In the genomic region with DNA sequence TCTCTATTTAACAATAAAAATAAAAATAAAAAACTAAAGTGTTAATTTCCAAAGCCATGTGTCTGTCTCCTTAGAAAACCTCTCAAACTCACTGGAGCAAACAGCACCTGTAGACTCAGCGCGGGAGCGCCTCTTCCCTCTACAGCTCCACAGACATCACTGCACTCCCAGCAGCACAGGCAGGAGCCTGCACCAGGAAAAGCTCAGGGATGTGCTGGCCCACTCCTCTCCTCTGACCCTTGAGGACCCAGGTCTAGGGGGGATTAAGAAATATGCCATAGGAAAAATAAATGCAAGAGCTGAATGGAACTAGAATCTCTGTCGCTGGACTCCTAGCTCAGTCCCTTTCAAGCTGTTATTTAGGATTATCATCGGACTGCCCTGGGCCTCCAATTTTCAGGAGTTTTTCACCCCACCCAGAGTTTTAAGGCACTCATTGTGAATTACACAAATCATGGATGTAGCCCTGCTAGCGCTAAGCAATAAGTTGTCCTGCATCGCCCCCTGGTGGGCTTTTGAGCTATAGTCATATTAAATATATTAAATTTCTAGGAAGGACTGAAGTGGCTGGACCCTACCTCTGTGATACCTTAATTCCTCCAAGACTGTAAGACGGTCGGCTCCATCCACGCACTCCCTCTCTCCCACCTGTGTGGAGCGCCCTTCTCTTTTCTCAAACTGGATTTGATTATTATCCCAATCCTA, we compare ENCODE assay signal across 8 cellular contexts.
A peak's percentile ranks its signal among the peaks of the same experiment; 100 is the strongest.
DNase-seq lines count a peak whose midpoint lies in the region; ATAC-seq and TF ChIP-seq lines count a peak whose summit lies in the region.

No MANE protein-coding gene starts in this region.

- H3K27ac ChIP-seq in esophagus muscularis mucosa (replicated peaks in 1 of 4) (no peak overlapping the region), substantia nigra (ENCODE audit: low read depth, low read length, poor library complexity, severe bottlenecking) (no peak overlapping the region)

- no peaks in the 10 kb centered on the region for H3K36me3 Mint-ChIP-seq in natural killer cell treated with Interleukin-12 subunit alpha and Interleukin-12 subunit beta and Interleukin-15 and Interleukin-18, amount 100 ng/mL, for 72 hours

- peaks cover 9 to 16% (median 13%) of the 10 kb centered on the region in 4 donors for H3K4me1 ChIP-seq in esophagus muscularis mucosa

- 31% methylated on average over 11 of the region's 11 CpGs for WGBS in esophagus muscularis mucosa

- DNase-seq in COR-L47 (lab: John Stamatoyannopoulos, UW) = peak; percentile 54
- DNase-seq in NOMO-1 treated with dmso at 0.1 percent for 144 hours (lab: John Stamatoyannopoulos, UW; ENCODE audit: unreplicated experiment) = peak; percentile 50
- DNase-seq in activated CD8-positive, alpha-beta memory T cell treated with anti-CD3 and anti-CD28 coated beads, Interleukin-2, amount 50 U/mL, for 48 hours = peak; percentile 83
- no peak for DNase-seq in esophagus muscularis mucosa (ENCODE audit: extremely low spot score)
- peak; percentile 73 for DNase-seq in natural killer cell treated with Interleukin-12 subunit alpha and Interleukin-12 subunit beta and Interleukin-15 and Interleukin-18, amount 100 ng/mL, for 72 hours (ENCODE audit: low spot score)
- DNase-seq in substantia nigra (lab: John Stamatoyannopoulos, UW) = peak in 37 of 49 donors; percentile 4 to 79 (median 42)

- H3K9me3 Mint-ChIP-seq in natural killer cell treated with Interleukin-12 subunit alpha and Interleukin-12 subunit beta and Interleukin-15 and Interleukin-18, amount 100 ng/mL, for 72 hours = no peaks in the 10 kb centered on the region

- no peak for TF ChIP-seq EP300 in esophagus muscularis mucosa (IDR thresholded peaks at IDR 0.05)

- no peaks in the 10 kb centered on the region for H3K9me3 ChIP-seq in esophagus muscularis mucosa

- peaks cover 8 to 9% of the 10 kb centered on the region in 2 donors for H3K27me3 Mint-ChIP-seq in natural killer cell treated with Interleukin-12 subunit alpha and Interleukin-12 subunit beta and Interleukin-15 and Interleukin-18, amount 100 ng/mL, for 72 hours

- no peak for TF ChIP-seq POLR2A in esophagus muscularis mucosa (IDR thresholded peaks at IDR 0.05; ENCODE audit: low read depth)

- peak; percentile 66 to 75 (median 74) for TF ChIP-seq CTCF in esophagus muscularis mucosa (IDR thresholded peaks at IDR 0.05)

- no peaks in the 10 kb centered on the region for H3K36me3 ChIP-seq in esophagus muscularis mucosa

- no peak overlapping the region for H3K4me3 Mint-ChIP-seq in natural killer cell treated with Interleukin-12 subunit alpha and Interleukin-12 subunit beta and Interleukin-15 and Interleukin-18, amount 100 ng/mL, for 72 hours

- intact Hi-C loops in esophagus muscularis mucosa (cut with DNase I) = loop anchor here (2.0 kb wide), 2 partner anchors 142 to 412 kb away; no protein-coding TSS in a partner anchor

- peaks cover 0 to 4% (median 0%) of the 10 kb centered on the region in 4 donors for H3K27me3 ChIP-seq in esophagus muscularis mucosa

- H3K4me1 Mint-ChIP-seq in natural killer cell treated with Interleukin-12 subunit alpha and Interleukin-12 subunit beta and Interleukin-15 and Interleukin-18, amount 100 ng/mL, for 72 hours (ENCODE audit: low read depth in 2 of 2) = no peaks in the 10 kb centered on the region

- peak; percentile 47 for ATAC-seq in HG03442 (IDR thresholded peaks at IDR 0.05; ENCODE audit: unreplicated experiment)
- peak in 1 of 2 donors; percentile 60 for ATAC-seq in natural killer cell treated with Interleukin-12 subunit alpha and Interleukin-12 subunit beta and Interleukin-15 and Interleukin-18, amount 100 ng/mL, for 72 hours
- ATAC-seq in HG02938 (IDR thresholded peaks at IDR 0.05; ENCODE audit: unreplicated experiment) = no peak

- no peak overlapping the region for H3K4me3 ChIP-seq in esophagus muscularis mucosa

- H3K27ac Mint-ChIP-seq in natural killer cell treated with Interleukin-12 subunit alpha and Interleukin-12 subunit beta and Interleukin-15 and Interleukin-18, amount 100 ng/mL, for 72 hours = no peak overlapping the region
